Comparison of ENCODE assay signal across 25 cellular contexts in genomic region chr16:85196976-85197375, GRCh38.
DNase-seq lines count a peak whose midpoint lies in the region; ATAC-seq and TF ChIP-seq lines count a peak whose summit lies in the region.
"Had no signal": no experiment of that assay in that cellular context is flagged by ENCODE, and none has a peak within 500 bp of the region (broad histone marks: within the 10 kb centered on the region; RNA-seq: fewer than 3 reads in every experiment).

No MANE protein-coding gene starts in this region.

- H3K9me3 ChIP-seq in right cardiac atrium (ENCODE audit: control insufficient read depth, low read length) (no peaks in the 10 kb centered on the region), psoas muscle (no peaks in the 10 kb centered on the region), uterus (no peaks in the 10 kb centered on the region)
- H3K9me3 ChIP-seq: upper lobe of left lung had no signal

- TF ChIP-seq CTCF in psoas muscle (IDR thresholded peaks at IDR 0.05) = no peak
- TF ChIP-seq CTCF in uterus (IDR thresholded peaks at IDR 0.05) = no peak

- no peaks in the 10 kb centered on the region for H3K27me3 ChIP-seq in right cardiac atrium (ENCODE audit: control insufficient read depth, insufficient read depth)
- no peaks in the 10 kb centered on the region for H3K27me3 ChIP-seq in psoas muscle (ENCODE audit: insufficient read depth in 3 of 3, low read length in 2 of 3)
- H3K27me3 ChIP-seq in uterus = no peaks in the 10 kb centered on the region
- H3K27me3 ChIP-seq: upper lobe of left lung had no signal

- H3K4me3 ChIP-seq in right cardiac atrium (ENCODE audit: low read length) = no peak overlapping the region
- no peak overlapping the region for H3K4me3 ChIP-seq in psoas muscle
- H3K4me3 ChIP-seq in uterus = no peak overlapping the region
- H3K4me3 ChIP-seq: smooth muscle cell, upper lobe of left lung had no signal

- 89% methylated on average over 13 of the region's 13 CpGs for WGBS in right cardiac atrium
- 65 to 79% (median 73%) methylated on average over 13 of the region's 13 CpGs for WGBS in psoas muscle, 3 donors

- H3K36me3 ChIP-seq in psoas muscle (ENCODE audit: insufficient read depth in 1 of 2, low read depth in 1 of 2) (no peaks in the 10 kb centered on the region), uterus (no peaks in the 10 kb centered on the region)
- H3K36me3 ChIP-seq: upper lobe of left lung had no signal

- TF ChIP-seq POLR2A in uterus (IDR thresholded peaks at IDR 0.05) = no peak

- DNase-seq in Right ventricle myocardium superior (peak; percentile 17), cardiac septum (ENCODE audit: low spot score) (no peak), right cardiac atrium (peak in 2 of 3 donors; percentile 39 to 41), psoas muscle (no peak), uterus (no peak), NCI-H82 treated with DMSO at 0.1 percent for 48 hours (lab: John Stamatoyannopoulos, UW; ENCODE audit: unreplicated experiment) (no peak)
- DNase-seq: activated CD8-positive, alpha-beta T cell treated with anti-CD3 and anti-CD28 coated beads, Interleukin-2, amount 10 ng/mL, durations not matched to agents 7 days and 5 days; activated gamma-delta T cell treated with Interleukin-2 at 50 U/mL for 16 hours; DMS53; GDM1; HCEC 1CT; MV-4-11; NCI-H1694; NCI-H345; NCI-H82; OCI-M1; SHP77 treated with DMSO at 0.1 percent for 48 hours; stimulated activated CD4-positive, alpha-beta T cell treated with anti-CD3 and anti-CD28 coated beads, Interleukin-4, amount 100 ng/mL, for 1 hour; stimulated activated naive CD4-positive, alpha-beta T cell; SW 1271 had no signal

- no peak overlapping the region for H3K27ac ChIP-seq in right cardiac atrium (ENCODE audit: low read length)
- H3K27ac ChIP-seq in psoas muscle = peak overlapping the region; percentile 62
- H3K27ac ChIP-seq in uterus = peak overlapping the region; percentile 70 to 73
- H3K27ac ChIP-seq: upper lobe of left lung had no signal

- ATAC-seq in Right ventricle myocardium superior (ENCODE audit: poor library complexity) = no peak
- ATAC-seq in right cardiac atrium = no peak
- no peak for ATAC-seq in psoas muscle
- ATAC-seq in HG03196 (IDR thresholded peaks at IDR 0.05; ENCODE audit: unreplicated experiment) = no peak
- ATAC-seq in GM21515 (IDR thresholded peaks at IDR 0.05; ENCODE audit: unreplicated experiment) = no peak
- ATAC-seq: activated CD8-positive, alpha-beta T cell treated with anti-CD3 and anti-CD28 coated beads, Interleukin-2, amount 10 ng/mL, durations not matched to agents 7 days and 5 days; natural killer cell treated with Interleukin-12 subunit alpha and Interleukin-12 subunit beta and Interleukin-15 and Interleukin-18, amount 100 ng/mL, for 72 hours had no signal

- intact Hi-C loops in Right ventricle myocardium superior (cut with DNase I) (no loop called here), cardiac septum (cut with DNase I) (no loop called here), right cardiac atrium (cut with DNase I) (no loop called here), psoas muscle (cut with DNase I) (no loop called here), uterus (cut with DNase I; ENCODE audit: low total_unique reads) (no loop called here)

- H3K4me1 ChIP-seq in right cardiac atrium (ENCODE audit: control insufficient read depth, insufficient read depth, low read length) (peaks cover 15% of the 10 kb centered on the region), psoas muscle (peaks cover 61% of the 10 kb centered on the region), uterus (peaks cover 11 to 26% of the 10 kb centered on the region in 2 donors)

Comparison
In these comparisons a context has a peak if more than half of its experiments do, and no peak if none do; other contexts are left out.
1. DNase-seq: peak in Right ventricle myocardium superior (single experiment) and right cardiac atrium (2 of 3); none in cardiac septum (single experiment), psoas muscle (0 of 2), uterus (0 of 2) and NCI-H82 treated with DMSO at 0.1 percent for 48 hours (single experiment).